ENCODE assay signal across 8 cellular contexts in the genomic region with DNA sequence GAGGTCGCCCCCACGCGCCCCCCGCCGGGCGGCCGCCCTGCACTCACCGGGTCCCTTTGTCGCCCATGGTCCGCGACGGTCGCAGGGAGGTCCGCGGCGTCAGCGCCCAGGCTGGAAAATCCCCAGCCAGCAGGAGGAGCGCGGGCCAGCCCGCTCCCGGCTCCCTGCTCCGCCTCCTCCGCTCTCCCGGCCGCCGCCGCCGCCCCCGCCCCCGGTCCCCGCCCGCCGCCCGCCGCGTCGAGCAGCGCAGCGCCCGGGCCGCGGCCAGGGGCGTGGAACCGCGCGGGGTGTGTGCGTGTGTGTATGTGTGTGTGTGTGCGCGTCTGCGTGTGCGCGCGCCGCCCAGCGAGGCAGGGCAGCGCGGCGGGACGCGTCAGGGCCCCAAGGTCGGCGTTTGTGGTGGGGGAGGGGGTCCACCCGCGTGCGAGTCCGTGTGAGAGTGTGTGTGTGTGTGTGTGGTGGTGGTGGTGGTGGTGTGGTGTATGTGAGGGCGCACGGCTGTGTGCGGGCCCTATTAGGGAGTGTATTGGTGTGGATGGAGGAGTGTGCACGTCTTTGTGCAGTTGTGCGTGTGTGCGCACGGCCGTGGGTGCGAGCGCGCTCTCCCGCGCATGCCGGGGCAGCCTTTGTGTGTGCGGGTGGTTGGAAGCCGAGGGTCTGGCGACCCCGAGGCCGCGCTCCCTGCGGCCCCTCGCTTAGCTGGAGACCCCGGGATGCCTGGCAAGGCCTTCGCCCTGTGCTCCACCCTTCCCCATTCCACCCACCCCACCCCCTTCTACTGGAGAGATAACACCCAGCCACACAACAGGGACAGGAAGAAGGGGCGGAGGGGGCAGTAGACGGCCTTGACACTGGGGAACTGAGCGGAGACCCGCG. TPM values are rescaled to one million over a fixed set of nuclear protein-coding genes. Genes with fewer than 3 reads are reported as not detected.
A peak's percentile ranks its signal among the peaks of the same experiment; 100 is the strongest.
DNase-seq lines count a peak whose midpoint lies in the region; ATAC-seq, FAIRE-seq and TF ChIP-seq lines count a peak whose summit lies in the region.

A gene (minus strand): TSS at position 121 of the 876 bp plus-strand sequence. CDS start 54 bp downstream, at position 67.

- H3K27me3 ChIP-seq in HepG2 (ENCODE audit: control insufficient read depth in 1 of 2, insufficient read depth in 2 of 2, low read length in 2 of 2) = peaks cover 5 to 13% of the 10 kb centered on the region in 2 experiments; a peak in 3 of 5 replicates

- TF ChIP-seq CTCF in coronary artery (IDR thresholded peaks at IDR 0.05) (no peak), HepG2 (CRISPR knock-in tag; IDR thresholded peaks at IDR 0.05) (peak; percentile 74)

- H3K9ac ChIP-seq in HepG2 (ENCODE audit: insufficient read depth, low read depth, low read length) = peak within 1 kb of the TSS; percentile 85

- no peaks in the 10 kb centered on the region for H3K9me3 ChIP-seq in HepG2 (ENCODE audit: low read length)

- H3K27ac ChIP-seq in coronary artery (peak within 1 kb of the TSS; percentile 77 to 85), HepG2 (ENCODE audit: extremely low read length, insufficient read depth, low read length) (peak within 1 kb of the TSS; percentile 85)

- intact Hi-C loops in HepG2 (cut with micrococcal nuclease; ENCODE audit: unreplicated experiment) = loop anchor here (2.0 kb wide), 1 partner anchor 29 kb away; no protein-coding TSS in a partner anchor

- peaks cover 54% of the 10 kb centered on the region for H3K4me1 ChIP-seq in HepG2 (ENCODE audit: insufficient read depth, low read length)

- peaks cover 15% of the 10 kb centered on the region; the same call in 1 of the 2 replicates for H4K20me1 ChIP-seq in HepG2 (ENCODE audit: insufficient read depth, low read length)

- TF ChIP-seq POLR2A in HepG2 (IDR thresholded peaks at IDR 0.05; ENCODE audit: insufficient read depth in 1 of 2, low read depth in 2 of 2, low read length in 2 of 2) = peak in 1 of 2 experiments; percentile 21; a peak in 1 of 4 replicates

- no peak within 1 kb of the TSS for H2AFZ ChIP-seq in HepG2 (ENCODE audit: low read length)

- peak within 1 kb of the TSS; percentile 76 for H3K4me3 ChIP-seq in coronary artery
- H3K4me3 ChIP-seq in HepG2 (replicated peaks in 1 of 3; ENCODE audit: insufficient read depth in 1 of 3, low read depth in 2 of 3, low read length in 3 of 3) = peak within 1 kb of the TSS; percentile 63 to 86 (median 84)

- peak; percentile 83 for ATAC-seq in HepG2
- no peak for ATAC-seq in HG03095 (IDR thresholded peaks at IDR 0.05; ENCODE audit: unreplicated experiment)

- peak in 1 of 2 experiments; percentile 76; a peak in 2 of 4 replicates for TF ChIP-seq EP300 in HepG2 (IDR thresholded peaks at IDR 0.05; ENCODE audit: low read depth in 2 of 2, low read length in 2 of 2)
- TF ChIP-seq EP300 in HepG2 (CRISPR knock-in tag; IDR thresholded peaks at IDR 0.05; ENCODE audit: borderline replicate concordance) = peak; percentile 58; the same call in 1 of the 2 replicates

- TSS peak; percentile 86 for BruUV-seq in HepG2 (replicated peaks; lab: Mats Ljungman, UMichigan)

- FAIRE-seq in HepG2 (lab: Jason Lieb, UNC) = peak; percentile 65

- H3K36me3 ChIP-seq in HepG2 (replicated peaks in 1 of 2; ENCODE audit: control insufficient read depth in 1 of 2, insufficient read depth in 2 of 2, low read length in 2 of 2) = no peaks in the 10 kb centered on the region

- in situ Hi-C loops in HepG2 (cut with HindIII; ENCODE audit: extremely low pct_ligation_motif_present, low pct_unique_long_range_greater_than_20kb) = no loop called here

- H3K79me2 ChIP-seq in HepG2 (ENCODE audit: insufficient read depth, low read length) = peaks cover 42% of the 10 kb centered on the region

- POLR2A ChIA-PET in HepG2 (lab: Yijun Ruan, JAX) = interaction anchor here (0.7 to 3.7 kb wide), 11 partner anchors 8 to 87 kb away, joined by 3 to 20 read pairs (median 4); no protein-coding TSS in a partner anchor

- peak within 1 kb of the TSS; percentile 99 for H3K4me2 ChIP-seq in HepG2 (ENCODE audit: low read depth, low read length)

- DNase-seq in Daoy (ENCODE audit: low read depth) (peak; percentile 47), LoVo (ENCODE audit: low spot score) (peak; percentile 62), coronary artery (ENCODE audit: low spot score) (peak; percentile 79), HepG2 (ENCODE audit: low spot score) (peak; percentile 90), NCI-H2171 (lab: John Stamatoyannopoulos, UW) (no peak)
- DNase-seq in activated CD4-positive, alpha-beta T cell treated with anti-CD3 and anti-CD28 coated beads for 24 hours (ENCODE audit: low read depth in 2 of 2) = peak; percentile 21 to 31
- peak; percentile 30 for DNase-seq in stimulated activated CD4-positive, alpha-beta T cell treated with anti-CD3 and anti-CD28 coated beads, Interleukin-2, amount 100 ng/mL, for 4 hours (ENCODE audit: low read depth)

- CTCF ChIA-PET in HepG2 (lab: Yijun Ruan, JAX; ENCODE audit: low intra/inter-chr PET ratio, low total read pairs) = interaction anchor here (0.7 to 1.5 kb wide), 3 partner anchors 23 to 33 kb away, joined by 3 to 6 read pairs (median 3); no protein-coding TSS in a partner anchor

- TF ChIP-seq RAD21 in HepG2 (CRISPR knock-in tag; IDR thresholded peaks at IDR 0.05) = no peak; the same call in 1 of the 2 replicates

- WGBS in HepG2 (ENCODE audit: low lambda C conversion rate) = 2% methylated on average over 10 of the region's 95 CpGs

TF ChIP-seq in HepG2, 621 proteins besides CTCF, POLR2A, EP300 and RAD21 (continues in another document):
- TF ChIP-seq KDM6A (CRISPR knock-in tag; IDR thresholded peaks at IDR 0.05; ENCODE audit: low read depth) (peak; percentile 39; the same call in 1 of the 2 replicates), TGIF2 (CRISPR knock-in tag; IDR thresholded peaks at IDR 0.05) (0 out of 2 replicates have a peak, but pooled peaks have one; percentile 46), EED (CRISPR knock-in tag; IDR thresholded peaks at IDR 0.05) (peak; percentile 52; the same call in 1 of the 2 replicates), SOX5 (CRISPR knock-in tag; IDR thresholded peaks at IDR 0.05; ENCODE audit: borderline replicate concordance) (peak; percentile 77; the same call in 1 of the 2 replicates), TCF7 (IDR thresholded peaks at IDR 0.05; ENCODE audit: low read depth) (no peak), ZNF792 (CRISPR knock-in tag; IDR thresholded peaks at IDR 0.05) (no peak; the same call in none of the 2 replicates), SP5 (CRISPR knock-in tag; IDR thresholded peaks at IDR 0.05; ENCODE audit: borderline replicate concordance, low read depth) (peak; percentile 98), PHF21A (CRISPR knock-in tag; IDR thresholded peaks at IDR 0.05) (peak; percentile 91)
- TF ChIP-seq, protein P1, sequence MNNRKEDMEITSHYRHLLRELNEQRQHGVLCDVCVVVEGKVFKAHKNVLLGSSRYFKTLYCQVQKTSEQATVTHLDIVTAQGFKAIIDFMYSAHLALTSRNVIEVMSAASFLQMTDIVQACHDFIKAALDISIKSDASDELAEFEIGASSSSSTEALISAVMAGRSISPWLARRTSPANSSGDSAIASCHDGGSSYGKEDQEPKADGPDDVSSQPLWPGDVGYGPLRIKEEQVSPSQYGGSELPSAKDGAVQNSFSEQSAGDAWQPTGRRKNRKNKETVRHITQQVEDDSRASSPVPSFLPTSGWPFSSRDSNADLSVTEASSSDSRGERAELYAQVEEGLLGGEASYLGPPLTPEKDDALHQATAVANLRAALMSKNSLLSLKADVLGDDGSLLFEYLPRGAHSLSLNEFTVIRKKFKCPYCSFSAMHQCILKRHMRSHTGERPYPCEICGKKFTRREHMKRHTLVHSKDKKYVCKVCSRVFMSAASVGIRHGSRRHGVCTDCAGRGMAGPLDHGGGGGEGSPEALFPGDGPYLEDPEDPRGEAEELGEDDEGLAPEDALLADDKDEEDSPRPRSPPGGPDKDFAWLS (CRISPR knock-in tag; IDR thresholded peaks at IDR 0.05; ENCODE audit: borderline replicate concordance) = no peak
- TF ChIP-seq, protein P2, sequence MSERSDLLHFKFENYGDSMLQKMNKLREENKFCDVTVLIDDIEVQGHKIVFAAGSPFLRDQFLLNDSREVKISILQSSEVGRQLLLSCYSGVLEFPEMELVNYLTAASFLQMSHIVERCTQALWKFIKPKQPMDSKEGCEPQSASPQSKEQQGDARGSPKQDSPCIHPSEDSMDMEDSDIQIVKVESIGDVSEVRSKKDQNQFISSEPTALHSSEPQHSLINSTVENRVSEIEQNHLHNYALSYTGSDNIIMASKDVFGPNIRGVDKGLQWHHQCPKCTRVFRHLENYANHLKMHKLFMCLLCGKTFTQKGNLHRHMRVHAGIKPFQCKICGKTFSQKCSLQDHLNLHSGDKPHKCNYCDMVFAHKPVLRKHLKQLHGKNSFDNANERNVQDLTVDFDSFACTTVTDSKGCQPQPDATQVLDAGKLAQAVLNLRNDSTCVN (CRISPR knock-in tag; IDR thresholded peaks at IDR 0.05; ENCODE audit: borderline replicate concordance) = no peak

RNA-seq across cellular contexts. Expression of the gene that starts here (rescaled TPM):
- 9.5 and 12.8 TPM in 2 replicates for total RNA-seq in Daoy (2014; rRNA removed; shearing (Covaris generic))
- total RNA-seq in HepG2 (2016; rRNA removed; fragmentation: Illumina TruSeq; extraction: Trizol) = 22.5 and 25.2 TPM in 2 replicates
- 15.2 and 19.6 TPM in 2 replicates for total RNA-seq in HepG2 (2016; cell fraction: cytosol; rRNA removed; fragmentation: Illumina TruSeq; extraction: Trizol; ENCODE audit: low read depth)
- 21.7 and 25.0 TPM in 2 replicates for total RNA-seq in HepG2 (2016; cell fraction: insoluble cytoplasmic fraction; rRNA removed; fragmentation: Illumina TruSeq; extraction: Trizol)
- 20.4 and 20.9 TPM in 2 replicates for total RNA-seq in HepG2 (2016; cell fraction: membrane; rRNA removed; fragmentation: Illumina TruSeq; extraction: Trizol)
- 15.7 and 24.9 TPM in 2 replicates for total RNA-seq in HepG2 (2016; cell fraction: nucleus; rRNA removed; fragmentation: Illumina TruSeq; extraction: Trizol)
- 35.7 and 35.9 TPM in 2 replicates for polyA plus RNA-seq in HepG2 (2011; rRNA removed)
- 33.5 and 41.0 TPM in 2 replicates for polyA plus RNA-seq in HepG2 (2011; cell fraction: cytosol; rRNA removed)
- polyA plus RNA-seq in HepG2 (2011; cell fraction: nucleus; rRNA removed) = 50.3 and 56.4 TPM in 2 replicates
- polyA plus RNA-seq in HepG2 (2012) = 25.7 and 29.8 TPM in 2 replicates
- polyA plus RNA-seq in HepG2 (2016; cell fraction: cytosol; fragmentation: Illumina TruSeq; extraction: Trizol; ENCODE audit: low read depth) = 19.3 and 20.1 TPM in 2 replicates
- 33.2 and 40.0 TPM in 2 replicates for polyA plus RNA-seq in HepG2 (2016; cell fraction: insoluble cytoplasmic fraction; fragmentation: Illumina TruSeq; extraction: Trizol; ENCODE audit: low read depth)
- polyA plus RNA-seq in HepG2 (2016; cell fraction: membrane; fragmentation: Illumina TruSeq; extraction: Trizol; ENCODE audit: low read depth) = 23.0 and 27.7 TPM in 2 replicates
- polyA plus RNA-seq in HepG2 (2016; cell fraction: nucleus; fragmentation: Illumina TruSeq; extraction: Trizol; ENCODE audit: insufficient read depth, low read depth) = 26.7 and 32.1 TPM in 2 replicates
- polyA minus RNA-seq in HepG2 (2011; rRNA and poly(A)+ RNA removed; ENCODE audit: low replicate concordance) = 48.7 and 175 TPM in 2 replicates
- 37.4 and 40.0 TPM in 2 replicates for polyA minus RNA-seq in HepG2 (2011; cell fraction: cytosol; rRNA and poly(A)+ RNA removed)
- 68.6 and 72.2 TPM in 2 replicates for polyA minus RNA-seq in HepG2 (2011; cell fraction: nucleus; rRNA and poly(A)+ RNA removed)
